Comparison of ENCODE assay signal across 8 cellular contexts in genomic region chr6:75748743-75749538, GRCh38. TPM values are rescaled to one million over a fixed set of nuclear protein-coding genes. Genes with fewer than 3 reads are reported as not detected.
A peak's percentile ranks its signal among the peaks of the same experiment; 100 is the strongest.
DNase-seq lines count a peak whose midpoint lies in the region; ATAC-seq and TF ChIP-seq lines count a peak whose summit lies in the region.

TSS of gene MYO6 (plus strand) at chr6:75749239. CDS start at chr6:75817548, 68,309 bp downstream.

- 0% methylated on average over 86 to 97 of the region's 97 CpGs for WGBS in esophagus, 2 donors

- no peak for TF ChIP-seq CTCF in AG04450 (IDR thresholded peaks at IDR 0.05; ENCODE audit: low read depth, low read length)

- peaks cover 63% of the 10 kb centered on the region for H3K27me3 Mint-ChIP-seq in stimulated activated naive CD8-positive, alpha-beta T cell treated with anti-CD3 and anti-CD28 coated beads, Interleukin-15, amount 100 ng/mL, for 72 hours

- H3K4me3 Mint-ChIP-seq in stimulated activated naive CD8-positive, alpha-beta T cell treated with anti-CD3 and anti-CD28 coated beads, Interleukin-15, amount 100 ng/mL, for 72 hours, result peak within 1 kb of the TSS; percentile 87 to 90

- no peaks in the 10 kb centered on the region for H3K9me3 Mint-ChIP-seq in stimulated activated naive CD8-positive, alpha-beta T cell treated with anti-CD3 and anti-CD28 coated beads, Interleukin-15, amount 100 ng/mL, for 72 hours

- no peaks in the 10 kb centered on the region for H3K4me1 ChIP-seq in esophagus (ENCODE audit: control insufficient read depth in 2 of 2, insufficient read depth in 2 of 2, low read length in 1 of 2)

- no peak for DNase-seq in AG04450 (ENCODE audit: low read depth, low spot score)
- peak; percentile 57 to 90 for DNase-seq in NCI-H526 (lab: John Stamatoyannopoulos, UW)
- peak; percentile 52 for DNase-seq in activated T-cell treated with anti-CD3 and anti-CD28 coated beads, Interleukin-2, amount 50 U/mL, for 1 hour
- peak; percentile 74 for DNase-seq in mucosa of gallbladder (ENCODE audit: low spot score)
- DNase-seq in stimulated activated naive CD8-positive, alpha-beta T cell treated with anti-CD3 and anti-CD28 coated beads, Interleukin-15, amount 100 ng/mL, for 72 hours, result peak; percentile 37 to 40

- POLR2A ChIA-PET in AG04450 (lab: Yijun Ruan, JAX), result no interaction called here

- H3K9me3 ChIP-seq in AG04450 (ENCODE audit: control insufficient read depth, insufficient read depth, low read length), result no peaks in the 10 kb centered on the region; the same call in 1 of the 2 replicates
- H3K9me3 ChIP-seq in esophagus (ENCODE audit: control insufficient read depth in 2 of 2, insufficient read depth in 1 of 2, low read depth in 1 of 2, low read length in 1 of 2), result no peaks in the 10 kb centered on the region

- ATAC-seq in GM18858 (IDR thresholded peaks at IDR 0.05; ENCODE audit: unreplicated experiment) (peak; percentile 69), HG03045 (IDR thresholded peaks at IDR 0.05; ENCODE audit: unreplicated experiment) (peak; percentile 87)
- peak; percentile 85 for ATAC-seq in stimulated activated naive CD8-positive, alpha-beta T cell treated with anti-CD3 and anti-CD28 coated beads, Interleukin-15, amount 100 ng/mL, for 72 hours

- H3K27ac ChIP-seq in AG04450 (ENCODE audit: low read depth, low read length) (peak within 1 kb of the TSS; percentile 66), esophagus (ENCODE audit: low read depth in 2 of 2, low read length in 1 of 2) (peak within 1 kb of the TSS; percentile 95)

- peaks cover 15% of the 10 kb centered on the region for H3K4me1 Mint-ChIP-seq in stimulated activated naive CD8-positive, alpha-beta T cell treated with anti-CD3 and anti-CD28 coated beads, Interleukin-15, amount 100 ng/mL, for 72 hours

- H3K27ac Mint-ChIP-seq in stimulated activated naive CD8-positive, alpha-beta T cell treated with anti-CD3 and anti-CD28 coated beads, Interleukin-15, amount 100 ng/mL, for 72 hours, result peak within 1 kb of the TSS; percentile 27 to 33

- H3K36me3 ChIP-seq in esophagus (ENCODE audit: control insufficient read depth in 2 of 2, insufficient read depth in 2 of 2, low read length in 1 of 2), result no peaks in the 10 kb centered on the region

- peak within 1 kb of the TSS; percentile 91 for H3K4me3 ChIP-seq in AG04450 (ENCODE audit: low read depth, low read length)
- H3K4me3 ChIP-seq in esophagus (ENCODE audit: low read depth in 1 of 2, low read length in 2 of 2), result peak within 1 kb of the TSS; percentile 72 to 100

- CTCF ChIA-PET in AG04450 (lab: Charles Lee), result no interaction called here

- H3K27me3 ChIP-seq in AG04450 (ENCODE audit: control insufficient read depth, insufficient read depth, low read length) (peaks cover 5% of the 10 kb centered on the region), esophagus (ENCODE audit: control insufficient read depth in 1 of 2, insufficient read depth in 2 of 2, low read length in 2 of 2) (peaks cover 0 to 2% of the 10 kb centered on the region in 2 donors)

RNA-seq across cellular contexts. Expression of gene MYO6, which starts in this region (rescaled TPM):
- 10.8 and 13.7 TPM in 2 replicates for polyA plus RNA-seq in AG04450 (2011; rRNA removed)
- polyA minus RNA-seq in AG04450 (2011; rRNA and poly(A)+ RNA removed), result 9.2 and 12.9 TPM in 2 replicates
- 10 to 100 TPM; 26.8 to 53.1 TPM for polyA plus RNA-seq in esophagus
- total RNA-seq in mucosa of gallbladder, result 107 TPM
